Comparison of ENCODE assay signal across 31 cellular contexts in genomic region chr5:99773290-99773689, GRCh38.
"Had no signal": no experiment of that assay in that cellular context is flagged by ENCODE, and none has a peak within 500 bp of the region (broad histone marks: within the 10 kb centered on the region; RNA-seq: fewer than 3 reads in every experiment).

No MANE protein-coding gene starts in this region.

- DNase-seq: activated B cell treated with CpG ODN at 0.5 μM for 24 hours; activated CD4-positive, alpha-beta memory T cell treated with anti-CD3 and anti-CD28 coated beads for 36 hours; activated CD4-positive, alpha-beta T cell treated with anti-CD3 and anti-CD28 coated beads for 4 hours; activated CD4-positive, alpha-beta T cell treated with anti-CD3 and anti-CD28 coated beads, Interleukin-2, amount 10 ng/mL, durations not matched to agents 24 days and 14 days; activated CD4-positive, alpha-beta T cell treated with anti-CD3 and anti-CD28 coated beads, Interleukin-2, amount 50 U/mL, for 1 hour; activated CD4-positive, alpha-beta T cell treated with anti-CD3 and anti-CD28 coated beads, Interleukin-2, amount 50 U/mL, for 4 hours; activated CD4-positive, CD25-positive, alpha-beta regulatory T cell treated with anti-CD3 and anti-CD28 coated beads, Interleukin-2, amount 50 U/mL, for 72 hours; activated CD8-positive, alpha-beta memory T cell treated with anti-CD3 and anti-CD28 coated beads, Interleukin-2, amount 50 U/mL, for 4 hours; activated CD8-positive, alpha-beta T cell treated with anti-CD3 and anti-CD28 coated beads for 36 hours; activated effector memory CD4-positive, alpha-beta T cell treated with anti-CD3 and anti-CD28 coated beads, Interleukin-2, amount 50 U/mL, for 16 hours; activated gamma-delta T cell treated with Interleukin-2 at 50 U/mL for 16 hours; activated naive CD4-positive, alpha-beta T cell; activated naive CD4-positive, alpha-beta T cell treated with anti-CD3 and anti-CD28 coated beads for 36 hours; activated naive CD4-positive, alpha-beta T cell treated with anti-CD3 and anti-CD28 coated beads, Interleukin-2, amount 50 U/mL, for 16 hours; activated naive CD8-positive, alpha-beta T cell treated with anti-CD3 and anti-CD28 coated beads for 36 hours; activated T-cell treated with anti-CD3 and anti-CD28 coated beads for 4 hours; activated T-cell treated with anti-CD3 and anti-CD28 coated beads, Interleukin-2, amount 50 U/mL, for 1 hour; activated T-cell treated with anti-CD3 and anti-CD28 coated beads, Interleukin-2, amount 50 U/mL, for 4 hours; activated T-cell treated with anti-CD3 and anti-CD28 coated beads, Interleukin-2, amount 50 U/mL, for 72 hours; adrenal gland; amniotic stem cell; aorta; body of pancreas; brain microvascular endothelial cell; central memory CD4-positive, alpha-beta T cell; T-helper 2 cell; T-helper 9 cell had no signal

- H3K27me3 ChIP-seq: adrenal gland, body of pancreas, brain microvascular endothelial cell, breast epithelium had no signal

- H3K9me3 ChIP-seq: adrenal gland, body of pancreas, breast epithelium had no signal

- H3K4me1 ChIP-seq: adrenal gland, body of pancreas, breast epithelium had no signal

- H3K4me3 ChIP-seq: adrenal gland, body of pancreas, breast epithelium had no signal

- H3K27ac ChIP-seq: adrenal gland, body of pancreas, brain microvascular endothelial cell, breast epithelium, VCaP had no signal

- H3K36me3 ChIP-seq: adrenal gland, brain microvascular endothelial cell, breast epithelium had no signal

- FAIRE-seq: astrocyte, TTC549 had no signal
